In genomic region chr16:58411336-58411735, GRCh38 we compare ENCODE assay signal across 22 cellular contexts.
"Had no signal": no experiment of that assay in that cellular context is flagged by ENCODE, and none has a peak within 500 bp of the region (broad histone marks: within the 10 kb centered on the region; RNA-seq: fewer than 3 reads in every experiment).

No MANE protein-coding gene starts in this region.

- H3K4me3 ChIP-seq: ascending aorta, colonic mucosa, esophagus muscularis mucosa, thyroid gland had no signal

- H3K4me1 Mint-ChIP-seq: activated CD4-positive, alpha-beta T cell treated with anti-CD3 and anti-CD28 coated beads, Interleukin-2, amount 10 ng/mL, durations not matched to agents 7 days and 5 days; activated CD8-positive, alpha-beta memory T cell treated with anti-CD3 and anti-CD28 coated beads, Interleukin-2, amount 10 ng/mL, durations not matched to agents 7 days and 5 days; naive thymus-derived CD4-positive, alpha-beta T cell; neural crest cell had no signal

- H3K36me3 Mint-ChIP-seq: activated CD8-positive, alpha-beta memory T cell treated with anti-CD3 and anti-CD28 coated beads, Interleukin-2, amount 10 ng/mL, durations not matched to agents 7 days and 5 days; activated naive CD4-positive, alpha-beta T cell treated with anti-CD3 and anti-CD28 coated beads, Interleukin-2, amount 50 U/mL, for 72 hours had no signal

- H3K9me3 Mint-ChIP-seq: activated CD4-positive, alpha-beta T cell treated with anti-CD3 and anti-CD28 coated beads, Interleukin-2, amount 10 ng/mL, durations not matched to agents 7 days and 5 days; activated CD8-positive, alpha-beta T cell treated with anti-CD3 and anti-CD28 coated beads for 36 hours; activated naive CD4-positive, alpha-beta T cell treated with anti-CD3 and anti-CD28 coated beads, Interleukin-2, amount 50 U/mL, for 72 hours; naive thymus-derived CD4-positive, alpha-beta T cell; neural crest cell; T-helper 2 cell treated with Interferon-gamma antibody and Interleukin-4, amounts not matched to agents 5 μg/mL and 100 μg/mL, for 36 hours had no signal

- H3K27ac ChIP-seq: ascending aorta, brain microvascular endothelial cell, colonic mucosa, esophagus muscularis mucosa, thyroid gland, VCaP had no signal

- H3K4me3 Mint-ChIP-seq: activated CD4-positive, alpha-beta T cell treated with anti-CD3 and anti-CD28 coated beads, Interleukin-2, amount 10 ng/mL, durations not matched to agents 7 days and 5 days; activated CD8-positive, alpha-beta memory T cell treated with anti-CD3 and anti-CD28 coated beads, Interleukin-2, amount 10 ng/mL, durations not matched to agents 7 days and 5 days; activated CD8-positive, alpha-beta T cell treated with anti-CD3 and anti-CD28 coated beads for 36 hours; naive thymus-derived CD4-positive, alpha-beta T cell; neural crest cell; T-helper 2 cell treated with Interferon-gamma antibody and Interleukin-4, amounts not matched to agents 5 μg/mL and 100 μg/mL, for 36 hours had no signal

- ATAC-seq: activated CD8-positive, alpha-beta memory T cell treated with anti-CD3 and anti-CD28 coated beads, Interleukin-2, amount 10 ng/mL, durations not matched to agents 7 days and 5 days; activated CD8-positive, alpha-beta T cell treated with anti-CD3 and anti-CD28 coated beads for 36 hours; activated naive CD4-positive, alpha-beta T cell treated with anti-CD3 and anti-CD28 coated beads, Interleukin-2, amount 50 U/mL, for 72 hours; left lobe of liver; naive thymus-derived CD4-positive, alpha-beta T cell; stimulated activated naive CD8-positive, alpha-beta T cell treated with anti-CD3 and anti-CD28 coated beads, Interleukin-15, Interleukin-2, amounts not matched to agents 100 U/mL and 50 U/mL, for 24 hours had no signal

- H3K27me3 ChIP-seq: ascending aorta, brain microvascular endothelial cell, colonic mucosa, esophagus muscularis mucosa, thyroid gland had no signal

- H3K4me1 ChIP-seq: ascending aorta, colonic mucosa had no signal

- H3K9me3 ChIP-seq: ascending aorta, colonic mucosa, esophagus muscularis mucosa, thyroid gland had no signal

- H3K27ac Mint-ChIP-seq: activated CD4-positive, alpha-beta T cell treated with anti-CD3 and anti-CD28 coated beads, Interleukin-2, amount 10 ng/mL, durations not matched to agents 7 days and 5 days; activated CD8-positive, alpha-beta memory T cell treated with anti-CD3 and anti-CD28 coated beads, Interleukin-2, amount 10 ng/mL, durations not matched to agents 7 days and 5 days; activated CD8-positive, alpha-beta T cell treated with anti-CD3 and anti-CD28 coated beads for 36 hours; activated naive CD4-positive, alpha-beta T cell treated with anti-CD3 and anti-CD28 coated beads, Interleukin-2, amount 50 U/mL, for 72 hours; naive thymus-derived CD4-positive, alpha-beta T cell; T-helper 2 cell treated with Interferon-gamma antibody and Interleukin-4, amounts not matched to agents 5 μg/mL and 100 μg/mL, for 36 hours had no signal

- H3K36me3 ChIP-seq: ascending aorta, brain microvascular endothelial cell, colonic mucosa, esophagus muscularis mucosa, thyroid gland had no signal

- DNase-seq: activated CD4-positive, alpha-beta T cell treated with anti-CD3 and anti-CD28 coated beads, Interleukin-2, amount 10 ng/mL, durations not matched to agents 7 days and 5 days; activated CD4-positive, CD25-positive, alpha-beta regulatory T cell treated with anti-CD3 and anti-CD28 coated beads, Interleukin-2, amount 50 U/mL, for 72 hours; activated CD8-positive, alpha-beta memory T cell treated with anti-CD3 and anti-CD28 coated beads, Interleukin-2, amount 10 ng/mL, durations not matched to agents 7 days and 5 days; activated CD8-positive, alpha-beta T cell treated with anti-CD3 and anti-CD28 coated beads for 36 hours; activated T-cell treated with anti-CD3 and anti-CD28 coated beads for 4 hours; brain microvascular endothelial cell; colonic mucosa; kidney; naive thymus-derived CD4-positive, alpha-beta T cell; occipital lobe; stimulated activated CD4-positive, alpha-beta T cell treated with anti-CD3 and anti-CD28 coated beads, Interleukin-2, amount 100 ng/mL, for 48 hours; stimulated activated CD8-positive, alpha-beta memory T cell treated with anti-CD3 and anti-CD28 coated beads, Interleukin-4, amount 100 ng/mL, for 48 hours; stimulated activated naive CD8-positive, alpha-beta T cell treated with anti-CD3 and anti-CD28 coated beads, Interleukin-15, Interleukin-2, amounts not matched to agents 100 U/mL and 50 U/mL, for 24 hours; substantia nigra; thyroid gland had no signal

- H3K27me3 Mint-ChIP-seq: activated CD4-positive, alpha-beta T cell treated with anti-CD3 and anti-CD28 coated beads, Interleukin-2, amount 10 ng/mL, durations not matched to agents 7 days and 5 days; activated CD8-positive, alpha-beta T cell treated with anti-CD3 and anti-CD28 coated beads for 36 hours; naive thymus-derived CD4-positive, alpha-beta T cell had no signal
